Comparison of ENCODE assay signal across 7 cellular contexts in genomic region chr7:29989257-29989995, GRCh38. TPM values are rescaled to one million over a fixed set of nuclear protein-coding genes. Genes with fewer than 3 reads are reported as not detected.
DNase-seq lines count a peak whose midpoint lies in the region; TF ChIP-seq lines count a peak whose summit lies in the region.

SCRN1 (minus strand) TSS chr7:29989801; CDS start chr7:29969067, 20,734 bp downstream.

- H3K9me3 ChIP-seq in HEK293 (ENCODE audit: control insufficient read depth, insufficient read depth, low read depth, low read length): no peaks in the 10 kb centered on the region
- H3K9me3 ChIP-seq in fibroblast of lung (ENCODE audit: control insufficient read depth, insufficient read depth, low read depth, low read length): no peaks in the 10 kb centered on the region
- H3K9me3 ChIP-seq in transverse colon: peaks cover 7 to 15% of the 10 kb centered on the region in 2 donors

- WGBS in transverse colon (ENCODE audit: low coverage in 1 of 2), 2 donors: 0 to 1% methylated on average over 3 to 30 of the region's 79 CpGs

- H3K36me3 ChIP-seq in HEK293 (ENCODE audit: control insufficient read depth in 2 of 2, insufficient read depth in 1 of 2, low read length in 2 of 2) (no peaks in the 10 kb centered on the region; a peak in 1 of 3 replicates), fibroblast of lung (ENCODE audit: control insufficient read depth, insufficient read depth, low read length) (no peaks in the 10 kb centered on the region), transverse colon (no peaks in the 10 kb centered on the region)

- intact Hi-C loops in transverse colon (cut with DNase I; ENCODE audit: low total_unique reads): no loop called here

- peak within 1 kb of the TSS; percentile 68 for H3K4me3 ChIP-seq in HEK293 (ENCODE audit: low read depth, low read length)
- peak within 1 kb of the TSS; percentile 78 to 97 (median 91) for H3K4me3 ChIP-seq in fibroblast of lung (replicated peaks in 1 of 4; ENCODE audit: control extremely low read depth in 1 of 4, insufficient read depth in 1 of 4, low read depth in 3 of 4, low read length in 4 of 4)
- peak within 1 kb of the TSS; percentile 78 to 97 (median 92) for H3K4me3 ChIP-seq in transverse colon

- no peak for TF ChIP-seq EP300 in transverse colon (IDR thresholded peaks at IDR 0.05; ENCODE audit: low read depth)

- H3K79me2 ChIP-seq in fibroblast of lung (ENCODE audit: control insufficient read depth, insufficient read depth, low read length): peaks cover 42% of the 10 kb centered on the region

- H3K4me1 ChIP-seq in HEK293 (ENCODE audit: control insufficient read depth, insufficient read depth, low read length): peaks cover 5% of the 10 kb centered on the region
- peaks cover 12% of the 10 kb centered on the region for H3K4me1 ChIP-seq in fibroblast of lung (ENCODE audit: control insufficient read depth, extremely low read depth, insufficient read depth, low read length)
- H3K4me1 ChIP-seq in transverse colon: peaks cover 5 to 12% (median 6%) of the 10 kb centered on the region in 4 donors

- H3K27ac ChIP-seq in HEK293 (ENCODE audit: extremely low read depth, low read depth, low read length) (peak within 1 kb of the TSS; percentile 89), fibroblast of lung (ENCODE audit: insufficient read depth, low read length) (peak within 1 kb of the TSS; percentile 93), transverse colon (peak within 1 kb of the TSS; percentile 88 to 94 (median 88))

- no peaks in the 10 kb centered on the region for H4K20me1 ChIP-seq in fibroblast of lung (ENCODE audit: control insufficient read depth, extremely low read depth, insufficient read depth, low read length)

- H3K27me3 ChIP-seq in fibroblast of lung (ENCODE audit: control insufficient read depth, insufficient read depth, low read length) (no peaks in the 10 kb centered on the region), transverse colon (peaks cover 12% of the 10 kb centered on the region)

- POLR2A ChIA-PET in HEK293 (lab: Yijun Ruan, JAX): interaction anchor here (1.0 to 1.6 kb wide), 2 partner anchors 37 to 39 kb away, joined by 3 to 12 read pairs; partner anchors contain the start of genes FKBP14 and PLEKHA8

- peak within 1 kb of the TSS; percentile 84 for H2AFZ ChIP-seq in fibroblast of lung (ENCODE audit: low read length)

- H3K4me2 ChIP-seq in fibroblast of lung (ENCODE audit: extremely low read depth, insufficient read depth, low read length): peak within 1 kb of the TSS; percentile 97

- in situ Hi-C loops in GM13976 (cut with MboI; ENCODE audit: low sequenced_read_pairs, unreplicated experiment) (no loop called here), transverse colon (cut with MboI; ENCODE audit: low pct_ligation_motif_present in 1 of 4, low pct_unique_long_range_greater_than_20kb in 1 of 4, low sequenced_read_pairs in 3 of 4) (no loop called here)

- peak; percentile 15 for TF ChIP-seq POLR2A in transverse colon (IDR thresholded peaks at IDR 0.05)

- H3K9ac ChIP-seq in fibroblast of lung (ENCODE audit: insufficient read depth, low read length): peak within 1 kb of the TSS; percentile 86

- DNase-seq in GM13976 (ENCODE audit: low spot score) (peak; percentile 87), NCI-H146 (lab: John Stamatoyannopoulos, UW) (peak; percentile 80), activated T-helper 1 cell treated with Interleukin-2 at 50 U/mL for 16 hours (ENCODE audit: low read depth) (peak; percentile 3), fibroblast of lung (ENCODE audit: low read depth in 2 of 2) (peak in 1 of 2 donors; percentile 37), myocyte (ENCODE audit: low read depth) (peak; percentile 73), transverse colon (peak; percentile 45)

- TF ChIP-seq CTCF in GM13976 (IDR thresholded peaks at IDR 0.05; ENCODE audit: borderline replicate concordance, control extremely low read depth, extremely low read depth, insufficient read depth, missing control alignments) (no peak), HEK293 (tag by site-specific recombination; IDR thresholded peaks at IDR 0.05) (no peak), fibroblast of lung (conservative IDR thresholded peaks at IDR 0.05 in 1 of 2, IDR thresholded peaks at IDR 0.05 in 1 of 2; ENCODE audit: low read depth in 1 of 2, low read length in 2 of 2) (no peak), transverse colon (IDR thresholded peaks at IDR 0.05) (peak in 1 of 5 experiments; percentile 11)

- CTCF ChIA-PET in HEK293 (lab: Yijun Ruan, JAX): no interaction called here

TF ChIP-seq in HEK293, 187 proteins besides CTCF, POLR2A, EP300 and RAD21 (continues in another document):
- TF ChIP-seq ZBTB10 (tag by site-specific recombination; IDR thresholded peaks at IDR 0.05) (0 out of 2 replicates have a peak, but pooled peaks have one; percentile 48), PRDM4 (tag by site-specific recombination; IDR thresholded peaks at IDR 0.05) (peak; percentile 26; the same call in 1 of the 2 replicates), ZNF660 (tag by site-specific recombination; IDR thresholded peaks at IDR 0.05) (no peak), ZNF341 (tag by site-specific recombination; IDR thresholded peaks at IDR 0.05; ENCODE audit: low read depth) (0 out of 2 replicates have a peak, but pooled peaks have one; percentile 10), TRIM28 (IDR thresholded peaks at IDR 0.05; ENCODE audit: borderline replicate concordance, low read length) (no peak), EGR2 (tag by site-specific recombination; IDR thresholded peaks at IDR 0.05; ENCODE audit: low read depth) (0 out of 2 replicates have a peak, but pooled peaks have one; percentile 10), ZNF354C (tag by site-specific recombination; IDR thresholded peaks at IDR 0.05; ENCODE audit: borderline replicate concordance, low read depth) (no peak), ZFHX2 (tag by site-specific recombination; conservative IDR thresholded peaks at IDR 0.05) (0 out of 2 replicates have a peak, but pooled peaks have one; percentile 41), ZFP69B (tag by site-specific recombination; IDR thresholded peaks at IDR 0.05) (0 out of 2 replicates have a peak, but pooled peaks have one; percentile 34), ZNF692 (tag by site-specific recombination; IDR thresholded peaks at IDR 0.05) (peak; percentile 84)

RNA-seq across cellular contexts. Expression of gene SCRN1, which starts in this region (rescaled TPM):
- total RNA-seq in fibroblast of lung (86.5 and 142 TPM in 2 replicates), myocyte (86.0 and 94.5 TPM in 2 replicates), transverse colon (10 to 100 TPM; 15.0 to 24.5 (median 17.3) TPM)
- polyA plus RNA-seq in fibroblast of lung: 107 and 124 TPM in 2 replicates
- 82.2 and 90.0 TPM in 2 replicates for polyA plus RNA-seq in fibroblast of lung (2012)
- polyA minus RNA-seq in fibroblast of lung (ENCODE audit: low replicate concordance): 64.0 and 69.4 TPM in 2 replicates
- polyA plus RNA-seq in myocyte (2012): 94.4 TPM
